ENCODE assay signal across 23 cellular contexts in genomic region chr17:78332991-78333390, GRCh38. TPM values are rescaled to one million over a fixed set of nuclear protein-coding genes. Genes with fewer than 3 reads are reported as not detected.
DNase-seq lines count a peak whose midpoint lies in the region; ATAC-seq and TF ChIP-seq lines count a peak whose summit lies in the region.
"Had no signal": no experiment of that assay in that cellular context is flagged by ENCODE, and none has a peak within 500 bp of the region (broad histone marks: within the 10 kb centered on the region; RNA-seq: fewer than 3 reads in every experiment).

No MANE protein-coding gene starts in this region.

- H3K9ac ChIP-seq in IMR-90 (ENCODE audit: low read depth, low read length) = no peak overlapping the region

- no peak for ATAC-seq in IMR-90 (ENCODE audit: low read depth)
- ATAC-seq: left cardiac atrium, WTC11 had no signal

- no peaks in the 10 kb centered on the region for H4K20me1 ChIP-seq in IMR-90 (ENCODE audit: insufficient read depth, low read length)

- H2BK15ac ChIP-seq in IMR-90 (ENCODE audit: low read depth, low read length) = peak overlapping the region; percentile 40; the same call in 2 of the 3 replicates

- H3K36me3 ChIP-seq in IMR-90 (ENCODE audit: control insufficient read depth, insufficient read depth, low read length) = no peaks in the 10 kb centered on the region
- H3K36me3 ChIP-seq: transverse colon had no signal

- no peak for DNase-seq in activated naive CD4-positive, alpha-beta T cell treated with Interleukin-2 at 50 U/mL for 16 hours
- no peak for DNase-seq in IMR-90
- no peak for DNase-seq in activated T-helper 1 cell treated with anti-CD3 and anti-CD28 coated beads, Interleukin-12 subunit alpha, Interleukin-12 subunit beta, Interleukin-2, Interleukin-4 antibody, amounts not matched to agents 30 ng/mL and 10 ng/mL and 1 ng/mL, durations not matched to agents 14 hours and 24 hours and 36 hours (ENCODE audit: low spot score)
- no peak for DNase-seq in anterior cingulate cortex (lab: John Stamatoyannopoulos, UW)
- no peak for DNase-seq in HFFc6
- no peak for DNase-seq in substantia nigra (lab: John Stamatoyannopoulos, UW)
- DNase-seq: cortex of kidney; DND-41; glutamatergic neuron; H7; Karpas-422; left cardiac atrium; NCI-H187; NCI-H2227 treated with DMSO at 0.1 percent for 48 hours; NCI-H82; stimulated activated CD4-positive, alpha-beta T cell treated with anti-CD3 and anti-CD28 coated beads, Interleukin-2, amount 100 ng/mL, for 48 hours; transverse colon had no signal

- H3K9me3 ChIP-seq in IMR-90 (ENCODE audit: control insufficient read depth, insufficient read depth, low read length) = no peaks in the 10 kb centered on the region
- H3K9me3 ChIP-seq: transverse colon had no signal

- H2BK5ac ChIP-seq in IMR-90 (ENCODE audit: low read depth, low read length, poor library complexity, severe bottlenecking) = no peak overlapping the region

- H3K4ac ChIP-seq in IMR-90 (ENCODE audit: low read depth, low read length) = peak overlapping the region; percentile 77; the same call in 1 of the 2 replicates

- POLR2A ChIA-PET in IMR-90 (lab: Charles Lee; ENCODE audit: unreplicated experiment) = no interaction called here

- H2BK120ac ChIP-seq in IMR-90 (ENCODE audit: low read depth, low read length) = peak overlapping the region; percentile 51

- no peak overlapping the region for H4K91ac ChIP-seq in IMR-90 (ENCODE audit: insufficient read depth, low read depth, low read length)

- peaks cover 22% of the 10 kb centered on the region for H3K9me1 ChIP-seq in IMR-90 (ENCODE audit: insufficient read depth, low read length)

- no peak for TF ChIP-seq POLR2A in IMR-90 (IDR thresholded peaks at IDR 0.05; ENCODE audit: low read depth, low read length)

- TF ChIP-seq RAD21 in IMR-90 (IDR thresholded peaks at IDR 0.05; ENCODE audit: low read length) = no peak

- no peak overlapping the region for H3K4me3 ChIP-seq in IMR-90 (ENCODE audit: insufficient read depth, low read depth, low read length)
- H3K4me3 ChIP-seq: smooth muscle cell, transverse colon had no signal

- dilution Hi-C loops in IMR-90 (cut with HindIII; ENCODE audit: low sequenced_read_pairs, unreplicated experiment) = no loop called here

- peaks cover 32% of the 10 kb centered on the region for H3K4me1 ChIP-seq in IMR-90 (ENCODE audit: control insufficient read depth, insufficient read depth, low read length)

- no peaks in the 10 kb centered on the region for H3K9me3 Mint-ChIP-seq in activated naive CD4-positive, alpha-beta T cell treated with anti-CD3 and anti-CD28 coated beads, Interleukin-2, amount 50 U/mL, for 24 hours
- H3K9me3 Mint-ChIP-seq in activated T-helper 1 cell treated with anti-CD3 and anti-CD28 coated beads, Interleukin-12 subunit alpha, Interleukin-12 subunit beta, Interleukin-2, Interleukin-4 antibody, amounts not matched to agents 30 ng/mL and 10 ng/mL and 1 ng/mL, durations not matched to agents 14 hours and 24 hours and 36 hours = no peaks in the 10 kb centered on the region
- H3K9me3 Mint-ChIP-seq in nephron (no peaks in the 10 kb centered on the region), HFFc6 (no peaks in the 10 kb centered on the region)
- H3K9me3 Mint-ChIP-seq: mesothelial cell of epicardium; stimulated activated naive CD8-positive, alpha-beta T cell treated with anti-CD3 and anti-CD28 coated beads, Interleukin-15, Interleukin-2, amounts not matched to agents 100 ng/mL and 50 ng/mL, for 24 hours; WTC11 had no signal

- peak overlapping the region; percentile 31 for H3K4me3 Mint-ChIP-seq in activated naive CD4-positive, alpha-beta T cell treated with anti-CD3 and anti-CD28 coated beads, Interleukin-2, amount 50 U/mL, for 24 hours
- no peak overlapping the region for H3K4me3 Mint-ChIP-seq in activated T-helper 1 cell treated with anti-CD3 and anti-CD28 coated beads, Interleukin-12 subunit alpha, Interleukin-12 subunit beta, Interleukin-2, Interleukin-4 antibody, amounts not matched to agents 30 ng/mL and 10 ng/mL and 1 ng/mL, durations not matched to agents 14 hours and 24 hours and 36 hours
- H3K4me3 Mint-ChIP-seq in nephron (no peak overlapping the region), HFFc6 (no peak overlapping the region)
- H3K4me3 Mint-ChIP-seq: mesothelial cell of epicardium; stimulated activated naive CD8-positive, alpha-beta T cell treated with anti-CD3 and anti-CD28 coated beads, Interleukin-15, Interleukin-2, amounts not matched to agents 100 ng/mL and 50 ng/mL, for 24 hours; WTC11 had no signal

- in situ Hi-C loops in IMR-90 (cut with MboI; ENCODE audit: low sequenced_read_pairs) = no loop called here

- H3K4me1 Mint-ChIP-seq in activated naive CD4-positive, alpha-beta T cell treated with anti-CD3 and anti-CD28 coated beads, Interleukin-2, amount 50 U/mL, for 24 hours = peaks cover 38% of the 10 kb centered on the region
- peaks cover 40% of the 10 kb centered on the region for H3K4me1 Mint-ChIP-seq in activated T-helper 1 cell treated with anti-CD3 and anti-CD28 coated beads, Interleukin-12 subunit alpha, Interleukin-12 subunit beta, Interleukin-2, Interleukin-4 antibody, amounts not matched to agents 30 ng/mL and 10 ng/mL and 1 ng/mL, durations not matched to agents 14 hours and 24 hours and 36 hours (ENCODE audit: low read depth)
- H3K4me1 Mint-ChIP-seq in nephron (peaks cover 19% of the 10 kb centered on the region), HFFc6 (ENCODE audit: low read depth) (peaks cover 84% of the 10 kb centered on the region)

- H2AK5ac ChIP-seq in IMR-90 (ENCODE audit: low read depth, low read length) = peak overlapping the region; percentile 18

- no peak overlapping the region for H3K56ac ChIP-seq in IMR-90 (ENCODE audit: extremely low read depth, insufficient read depth, low read length)

- no peaks in the 10 kb centered on the region for H3K27me3 Mint-ChIP-seq in activated naive CD4-positive, alpha-beta T cell treated with anti-CD3 and anti-CD28 coated beads, Interleukin-2, amount 50 U/mL, for 24 hours
- no peaks in the 10 kb centered on the region for H3K27me3 Mint-ChIP-seq in activated T-helper 1 cell treated with anti-CD3 and anti-CD28 coated beads, Interleukin-12 subunit alpha, Interleukin-12 subunit beta, Interleukin-2, Interleukin-4 antibody, amounts not matched to agents 30 ng/mL and 10 ng/mL and 1 ng/mL, durations not matched to agents 14 hours and 24 hours and 36 hours (ENCODE audit: insufficient read depth)
- H3K27me3 Mint-ChIP-seq in nephron (ENCODE audit: low read depth) = peaks cover 8% of the 10 kb centered on the region
- peaks cover 2% of the 10 kb centered on the region; the same call in 1 of the 2 replicates for H3K27me3 Mint-ChIP-seq in HFFc6 (ENCODE audit: insufficient read depth)
- H3K27me3 Mint-ChIP-seq: stimulated activated naive CD8-positive, alpha-beta T cell treated with anti-CD3 and anti-CD28 coated beads, Interleukin-15, Interleukin-2, amounts not matched to agents 100 ng/mL and 50 ng/mL, for 24 hours had no signal

- BruUV-seq in IMR-90 (replicated peaks; lab: Mats Ljungman, UMichigan) = no TSS peak

- peak overlapping the region; percentile 4 to 40; a peak in 2 of 4 replicates for H4K8ac ChIP-seq in IMR-90 (ENCODE audit: low read depth in 2 of 2, low read length in 2 of 2)

- CTCF ChIA-PET in IMR-90 (lab: Yijun Ruan, JAX) = no interaction called here

- peak overlapping the region; percentile 14; the same call in 1 of the 2 replicates for H3K14ac ChIP-seq in IMR-90 (replicated peaks; ENCODE audit: low read depth, low read length)

- TF ChIP-seq CTCF in IMR-90 (conservative IDR thresholded peaks at IDR 0.05; ENCODE audit: low read depth, low read length) = no peak
- TF ChIP-seq CTCF in nephron (IDR thresholded peaks at IDR 0.05; ENCODE audit: unreplicated experiment in 3 of 3) = no peak
- TF ChIP-seq CTCF in HFFc6 (IDR thresholded peaks at IDR 0.05) = no peak

- peak overlapping the region; percentile 60 for H3K27ac Mint-ChIP-seq in activated naive CD4-positive, alpha-beta T cell treated with anti-CD3 and anti-CD28 coated beads, Interleukin-2, amount 50 U/mL, for 24 hours
- H3K27ac Mint-ChIP-seq in activated T-helper 1 cell treated with anti-CD3 and anti-CD28 coated beads, Interleukin-12 subunit alpha, Interleukin-12 subunit beta, Interleukin-2, Interleukin-4 antibody, amounts not matched to agents 30 ng/mL and 10 ng/mL and 1 ng/mL, durations not matched to agents 14 hours and 24 hours and 36 hours = peak overlapping the region; percentile 30
- H3K27ac Mint-ChIP-seq in nephron (peak overlapping the region in 2 of 3 experiments; percentile 24 to 46), HFFc6 (no peak overlapping the region; the same call in 1 of the 2 replicates)
- H3K27ac Mint-ChIP-seq: mesothelial cell of epicardium; stimulated activated naive CD8-positive, alpha-beta T cell treated with anti-CD3 and anti-CD28 coated beads, Interleukin-15, Interleukin-2, amounts not matched to agents 100 ng/mL and 50 ng/mL, for 24 hours; WTC11 had no signal

- H3K79me1 ChIP-seq in IMR-90 (ENCODE audit: low read depth in 1 of 2, low read length in 2 of 2) = peaks cover 0 to 4% of the 10 kb centered on the region in 2 experiments; a peak in 1 of 4 replicates

- no peak overlapping the region for H2AK9ac ChIP-seq in IMR-90 (replicated peaks; ENCODE audit: low read depth, low read length, poor library complexity)

- H3K27ac ChIP-seq in IMR-90 (ENCODE audit: insufficient read depth, low read length) (no peak overlapping the region), substantia nigra (ENCODE audit: low read depth, low read length, poor library complexity, severe bottlenecking) (no peak overlapping the region)
- H3K27ac ChIP-seq: transverse colon had no signal

- H2BK20ac ChIP-seq in IMR-90 (ENCODE audit: low read depth, low read length) = peak overlapping the region; percentile 72

- no peaks in the 10 kb centered on the region for H3K27me3 ChIP-seq in IMR-90 (ENCODE audit: control insufficient read depth, insufficient read depth, low read length)
- H3K27me3 ChIP-seq: transverse colon had no signal

- H3K36me3 Mint-ChIP-seq in activated naive CD4-positive, alpha-beta T cell treated with anti-CD3 and anti-CD28 coated beads, Interleukin-2, amount 50 U/mL, for 24 hours = no peaks in the 10 kb centered on the region
- no peaks in the 10 kb centered on the region for H3K36me3 Mint-ChIP-seq in activated T-helper 1 cell treated with anti-CD3 and anti-CD28 coated beads, Interleukin-12 subunit alpha, Interleukin-12 subunit beta, Interleukin-2, Interleukin-4 antibody, amounts not matched to agents 30 ng/mL and 10 ng/mL and 1 ng/mL, durations not matched to agents 14 hours and 24 hours and 36 hours (ENCODE audit: low read depth)
- no peaks in the 10 kb centered on the region for H3K36me3 Mint-ChIP-seq in nephron (ENCODE audit: low read depth)
- no peaks in the 10 kb centered on the region for H3K36me3 Mint-ChIP-seq in HFFc6 (ENCODE audit: low read depth)
- H3K36me3 Mint-ChIP-seq: mesothelial cell of epicardium, WTC11 had no signal

- intact Hi-C loops in IMR-90 (cut with micrococcal nuclease) = no loop called here
- intact Hi-C loops in activated T-helper 1 cell treated with anti-CD3 and anti-CD28 coated beads, Interleukin-12 subunit alpha, Interleukin-12 subunit beta, Interleukin-2, Interleukin-4 antibody, amounts not matched to agents 30 ng/mL and 10 ng/mL and 1 ng/mL, durations not matched to agents 14 hours and 24 hours and 36 hours (cut with micrococcal nuclease) = no loop called here

- no peak overlapping the region for H4K5ac ChIP-seq in IMR-90 (ENCODE audit: low read depth, low read length)

- H3K23ac ChIP-seq in IMR-90 (ENCODE audit: low read depth, low read length) = no peak overlapping the region

- no CpG with 5 or more reads among the region's 4 CpGs for WGBS in IMR-90 (ENCODE audit: extremely low coverage in 2 of 2, insufficient read length in 1 of 2), 2 experiments

- 0 out of 2 replicates have a peak overlapping the region, but pooled peaks have one; percentile 10 for H3K18ac ChIP-seq in IMR-90 (ENCODE audit: low read depth, low read length)

- no peak overlapping the region for H3K4me2 ChIP-seq in IMR-90 (ENCODE audit: low read depth, low read length)
- H3K4me2 ChIP-seq: smooth muscle cell had no signal

- no peak overlapping the region for H2AFZ ChIP-seq in IMR-90 (replicated peaks; ENCODE audit: low read length, poor library complexity)

RNA-seq across cellular contexts. Expression of gene SOCS3, which starts 26.9 kb away (rescaled TPM):
- 19.7 and 19.9 TPM in 2 replicates for total RNA-seq in IMR-90 (2012; rRNA removed)
- polyA plus RNA-seq in IMR-90 (2012; rRNA removed) = 18.3 and 19.2 TPM in 2 replicates
- 29.0 and 102 TPM in 2 replicates for polyA plus RNA-seq in IMR-90 (2012; cell fraction: cytosol; rRNA removed)
- 163 and 202 TPM in 2 replicates for polyA plus RNA-seq in IMR-90 (2012; cell fraction: nucleus; rRNA removed; ENCODE audit: low replicate concordance)
- 75.4 and 76.3 TPM in 2 replicates for total RNA-seq in activated T-helper 1 cell treated with anti-CD3 and anti-CD28 coated beads, Interleukin-12 subunit alpha, Interleukin-12 subunit beta, Interleukin-2, Interleukin-4 antibody, amounts not matched to agents 30 ng/mL and 10 ng/mL and 1 ng/mL, durations not matched to agents 14 hours and 24 hours and 36 hours
- 10 to 100 TPM; 27.4 to 37.2 (median 33.2) TPM for total RNA-seq in HFFc6 (2021; fragmentation: NEBNext Ultra II Directional; extraction: Animal tissue kit (Norgen Biotek cat#: 25700))

RNA-seq across cellular contexts. Expression of gene PGS1, which starts 45.5 kb away (rescaled TPM):
- total RNA-seq in IMR-90 (2012; rRNA removed) = 14.4 and 18.5 TPM in 2 replicates
- 35.5 and 43.2 TPM in 2 replicates for polyA plus RNA-seq in IMR-90 (2012; rRNA removed)
- polyA plus RNA-seq in IMR-90 (2012; cell fraction: cytosol; rRNA removed) = 26.3 and 45.8 TPM in 2 replicates
- polyA plus RNA-seq in IMR-90 (2012; cell fraction: nucleus; rRNA removed; ENCODE audit: low replicate concordance) = 189 and 191 TPM in 2 replicates
- 71.9 and 73.5 TPM in 2 replicates for total RNA-seq in activated T-helper 1 cell treated with anti-CD3 and anti-CD28 coated beads, Interleukin-12 subunit alpha, Interleukin-12 subunit beta, Interleukin-2, Interleukin-4 antibody, amounts not matched to agents 30 ng/mL and 10 ng/mL and 1 ng/mL, durations not matched to agents 14 hours and 24 hours and 36 hours
- total RNA-seq in HFFc6 (2021; fragmentation: NEBNext Ultra II Directional; extraction: Animal tissue kit (Norgen Biotek cat#: 25700)) = 10 to 100 TPM; 20.2 to 26.1 (median 24.5) TPM
